11 cellular contexts compared by ENCODE assay signal in genomic region chr2:173881466-173881865, GRCh38.
DNase-seq lines count a peak whose midpoint lies in the region; ATAC-seq and TF ChIP-seq lines count a peak whose summit lies in the region.
"Had no signal": no experiment of that assay in that cellular context is flagged by ENCODE, and none has a peak within 500 bp of the region (broad histone marks: within the 10 kb centered on the region; RNA-seq: fewer than 3 reads in every experiment).

No MANE protein-coding gene starts in this region.

- intact Hi-C loops in right cardiac atrium (cut with DNase I) (loop anchor here in 1 of 4 donors (10.0 kb wide), 1 partner anchor 463 kb away; no protein-coding TSS in a partner anchor), transverse colon (cut with DNase I; ENCODE audit: low total_unique reads) (no loop called here)

- TF ChIP-seq CTCF in cardiac muscle cell (IDR thresholded peaks at IDR 0.05; ENCODE audit: low read depth, low read length) = no peak
- TF ChIP-seq CTCF in transverse colon (IDR thresholded peaks at IDR 0.05) = no peak

- H3K36me3 ChIP-seq in cardiac muscle cell = no peaks in the 10 kb centered on the region
- no peaks in the 10 kb centered on the region for H3K36me3 ChIP-seq in transverse colon

- in situ Hi-C loops in transverse colon (cut with MboI; ENCODE audit: low pct_ligation_motif_present in 1 of 4, low pct_unique_long_range_greater_than_20kb in 1 of 4, low sequenced_read_pairs in 3 of 4) = loop anchor here in 1 of 4 donors (25.0 kb wide), 1 partner anchor 156 kb away; no protein-coding TSS in a partner anchor

- H3K4me3 Mint-ChIP-seq in activated T-cell treated with anti-CD3 and anti-CD28 coated beads, Interleukin-2, amount 50 U/mL, for 24 hours = no peak overlapping the region
- H3K4me3 Mint-ChIP-seq: immature natural killer cell had no signal

- DNase-seq in cardiac muscle cell (ENCODE audit: low read depth in 1 of 2, low spot score in 1 of 2) (peak; percentile 9 to 85), right cardiac atrium (no peak), NCI-H446 (lab: John Stamatoyannopoulos, UW) (peak; percentile 90 to 91), dermis blood vessel endothelial cell (peak; percentile 41), transverse colon (peak; percentile 15)
- DNase-seq in activated T-cell treated with anti-CD3 and anti-CD28 coated beads, Interleukin-2, amount 50 U/mL, for 24 hours = no peak
- DNase-seq: effector CD4-positive, alpha-beta T cell; immature natural killer cell; stimulated activated naive CD4-positive, alpha-beta T cell had no signal

- TF ChIP-seq EP300 in transverse colon (IDR thresholded peaks at IDR 0.05; ENCODE audit: low read depth) = no peak

- ATAC-seq in right cardiac atrium (no peak), GM21737 (IDR thresholded peaks at IDR 0.05; ENCODE audit: unreplicated experiment) (no peak), HG02884 (IDR thresholded peaks at IDR 0.05; ENCODE audit: unreplicated experiment) (no peak)

- no peaks in the 10 kb centered on the region for H3K27me3 ChIP-seq in cardiac muscle cell
- no peaks in the 10 kb centered on the region for H3K27me3 ChIP-seq in right cardiac atrium (ENCODE audit: control insufficient read depth, insufficient read depth)
- H3K27me3 ChIP-seq in transverse colon = no peaks in the 10 kb centered on the region

- WGBS in right cardiac atrium = 20% methylated on average over 4 of the region's 4 CpGs
- WGBS in transverse colon (ENCODE audit: low coverage in 1 of 2), 2 donors = 0 to 33% methylated on average over 1 to 4 of the region's 4 CpGs

- H3K36me3 Mint-ChIP-seq in activated T-cell treated with anti-CD3 and anti-CD28 coated beads, Interleukin-2, amount 50 U/mL, for 24 hours (ENCODE audit: low read depth) = no peaks in the 10 kb centered on the region
- H3K36me3 Mint-ChIP-seq: immature natural killer cell had no signal

- peaks cover 26% of the 10 kb centered on the region for H3K27me3 Mint-ChIP-seq in activated T-cell treated with anti-CD3 and anti-CD28 coated beads, Interleukin-2, amount 50 U/mL, for 24 hours

- peaks cover 11% of the 10 kb centered on the region for H3K4me1 Mint-ChIP-seq in activated T-cell treated with anti-CD3 and anti-CD28 coated beads, Interleukin-2, amount 50 U/mL, for 24 hours (ENCODE audit: low read depth)

- H3K27ac ChIP-seq in cardiac muscle cell (no peak overlapping the region), right cardiac atrium (ENCODE audit: low read length) (no peak overlapping the region), transverse colon (no peak overlapping the region)

- no peaks in the 10 kb centered on the region for H3K9me3 Mint-ChIP-seq in activated T-cell treated with anti-CD3 and anti-CD28 coated beads, Interleukin-2, amount 50 U/mL, for 24 hours
- H3K9me3 Mint-ChIP-seq: immature natural killer cell had no signal

- H3K4me1 ChIP-seq in cardiac muscle cell (ENCODE audit: low read depth) (peaks cover 5% of the 10 kb centered on the region), right cardiac atrium (ENCODE audit: control insufficient read depth, insufficient read depth, low read length) (no peaks in the 10 kb centered on the region), transverse colon (no peaks in the 10 kb centered on the region)

- H3K27ac Mint-ChIP-seq in activated T-cell treated with anti-CD3 and anti-CD28 coated beads, Interleukin-2, amount 50 U/mL, for 24 hours = no peak overlapping the region
- H3K27ac Mint-ChIP-seq: immature natural killer cell had no signal

- no peak for TF ChIP-seq POLR2A in transverse colon (IDR thresholded peaks at IDR 0.05)

- no peak overlapping the region for H3K4me3 ChIP-seq in cardiac muscle cell
- H3K4me3 ChIP-seq in right cardiac atrium (ENCODE audit: low read length) = no peak overlapping the region
- no peak overlapping the region for H3K4me3 ChIP-seq in transverse colon

- H3K9me3 ChIP-seq in cardiac muscle cell (ENCODE audit: low read depth) (no peaks in the 10 kb centered on the region), right cardiac atrium (ENCODE audit: control insufficient read depth, low read length) (no peaks in the 10 kb centered on the region), transverse colon (no peaks in the 10 kb centered on the region)

Comparison
In these comparisons a context has a peak if more than half of its experiments do, and no peak if none do; other contexts are left out.
1. DNase-seq: peak in cardiac muscle cell (2 of 2), NCI-H446 (2 of 2), dermis blood vessel endothelial cell (single experiment) and transverse colon (single experiment); none in right cardiac atrium (0 of 3) and activated T-cell treated with anti-CD3 and anti-CD28 coated beads, Interleukin-2, amount 50 U/mL, for 24 hours (single experiment).